1 cellular context compared by ENCODE assay signal in genomic region chr6:57317060-57317943, GRCh38.
TF ChIP-seq lines count a peak whose summit lies in the region.

TSS of gene PRIM2 (plus strand) at chr6:57317630. CDS start at chr6:57318446, 816 bp downstream.

TF ChIP-seq in HepG2, 621 proteins besides CTCF, POLR2A, EP300 and RAD21 (continued from another document and continues in another):
- 0 out of 2 replicates have a peak, but pooled peaks have one; percentile 40 for TF ChIP-seq HCFC1 (IDR thresholded peaks at IDR 0.05; ENCODE audit: low read depth, low read length)
- peak; percentile 2; the same call in 1 of the 2 replicates for TF ChIP-seq HMG20B (CRISPR knock-in tag; conservative IDR thresholded peaks at IDR 0.05)
- peak; percentile 77; the same call in 1 of the 2 replicates for TF ChIP-seq ZNF383 (CRISPR knock-in tag; IDR thresholded peaks at IDR 0.05; ENCODE audit: borderline replicate concordance)
- 0 out of 2 replicates have a peak, but pooled peaks have one; percentile 16 for TF ChIP-seq HIVEP1 (CRISPR knock-in tag; IDR thresholded peaks at IDR 0.05)
- TF ChIP-seq SRY (CRISPR knock-in tag; IDR thresholded peaks at IDR 0.05) = no peak
- peak; percentile 39; the same call in 1 of the 2 replicates for TF ChIP-seq ZBTB25 (CRISPR knock-in tag; IDR thresholded peaks at IDR 0.05)
- no peak; the same call in 1 of the 2 replicates for TF ChIP-seq ARNTL (CRISPR knock-in tag; IDR thresholded peaks at IDR 0.05)
- peak; percentile 79; the same call in 1 of the 2 replicates for TF ChIP-seq YEATS4 (CRISPR knock-in tag; IDR thresholded peaks at IDR 0.05; ENCODE audit: borderline replicate concordance)
- 0 out of 2 replicates have a peak, but pooled peaks have one; percentile 60 for TF ChIP-seq ZNF558 (CRISPR knock-in tag; IDR thresholded peaks at IDR 0.05; ENCODE audit: borderline replicate concordance)
- no peak for TF ChIP-seq CBX1 (IDR thresholded peaks at IDR 0.05; ENCODE audit: low read depth)
- no peak for TF ChIP-seq BCLAF1 (IDR thresholded peaks at IDR 0.05)
- TF ChIP-seq FOXM1 (CRISPR knock-in tag; IDR thresholded peaks at IDR 0.05) = 0 out of 2 replicates have a peak, but pooled peaks have one; percentile 54
- TF ChIP-seq ZNF329 (CRISPR knock-in tag; IDR thresholded peaks at IDR 0.05; ENCODE audit: low read depth) = peak; percentile 63; the same call in 1 of the 2 replicates
- no peak for TF ChIP-seq TCF7L2 (IDR thresholded peaks at IDR 0.05; ENCODE audit: low read depth, low read length)
- 0 out of 2 replicates have a peak, but pooled peaks have one; percentile 46 for TF ChIP-seq ARID2 (CRISPR knock-in tag; IDR thresholded peaks at IDR 0.05; ENCODE audit: borderline replicate concordance)
- TF ChIP-seq PHF21A (CRISPR knock-in tag; IDR thresholded peaks at IDR 0.05) = peak; percentile 36; the same call in 1 of the 2 replicates
- 0 out of 2 replicates have a peak, but pooled peaks have one; percentile 43 for TF ChIP-seq CHD2 (IDR thresholded peaks at IDR 0.05; ENCODE audit: low read depth, low read length)
- peak; percentile 64 for TF ChIP-seq ATF2 (CRISPR knock-in tag; IDR thresholded peaks at IDR 0.05)
- TF ChIP-seq RAD51 (IDR thresholded peaks at IDR 0.05; ENCODE audit: borderline replicate concordance) = no peak
- TF ChIP-seq DR1 (CRISPR knock-in tag; IDR thresholded peaks at IDR 0.05) = 0 out of 2 replicates have a peak, but pooled peaks have one; percentile 35
- TF ChIP-seq KLF15 (CRISPR knock-in tag; IDR thresholded peaks at IDR 0.05; ENCODE audit: borderline replicate concordance) = no peak; the same call in 1 of the 2 replicates
- TF ChIP-seq ZEB1 (IDR thresholded peaks at IDR 0.05; ENCODE audit: insufficient replicate concordance, low read depth) = peak; percentile 59
- TF ChIP-seq CREM (IDR thresholded peaks at IDR 0.05) = peak; percentile 69
- no peak for TF ChIP-seq CREM (CRISPR knock-in tag; IDR thresholded peaks at IDR 0.05)
- no peak; the same call in 1 of the 2 replicates for TF ChIP-seq NAIF1 (CRISPR knock-in tag; IDR thresholded peaks at IDR 0.05; ENCODE audit: borderline replicate concordance)
- TF ChIP-seq KDM2A (CRISPR knock-in tag; IDR thresholded peaks at IDR 0.05; ENCODE audit: borderline replicate concordance, low read depth) = peak; percentile 57
- TF ChIP-seq ZNF704 (CRISPR knock-in tag; IDR thresholded peaks at IDR 0.05; ENCODE audit: borderline replicate concordance) = peak; percentile 87; the same call in 1 of the 2 replicates
- TF ChIP-seq THAP9 (CRISPR knock-in tag; IDR thresholded peaks at IDR 0.05; ENCODE audit: borderline replicate concordance) = peak; percentile 58; the same call in 1 of the 2 replicates
- peak; percentile 29; the same call in 1 of the 2 replicates for TF ChIP-seq ZBTB46 (CRISPR knock-in tag; IDR thresholded peaks at IDR 0.05; ENCODE audit: borderline replicate concordance)
- TF ChIP-seq ZNF205 (CRISPR knock-in tag; IDR thresholded peaks at IDR 0.05) = peak; percentile 73; the same call in 1 of the 2 replicates
- no peak for TF ChIP-seq ZFP36 (IDR thresholded peaks at IDR 0.05; ENCODE audit: borderline replicate concordance, low read depth, low read length, partially characterized antibody)
- TF ChIP-seq ASH2L (IDR thresholded peaks at IDR 0.05; ENCODE audit: insufficient read length, low read depth, low read length) = peak; percentile 2
- TF ChIP-seq ETV5 (CRISPR knock-in tag; IDR thresholded peaks at IDR 0.05; ENCODE audit: borderline replicate concordance) = peak; percentile 76; the same call in 1 of the 2 replicates
- no peak; the same call in 1 of the 2 replicates for TF ChIP-seq KDM4B (CRISPR knock-in tag; IDR thresholded peaks at IDR 0.05)
- peak; percentile 52; the same call in 1 of the 2 replicates for TF ChIP-seq ZNF777 (CRISPR knock-in tag; IDR thresholded peaks at IDR 0.05)
- peak; percentile 62; the same call in 1 of the 2 replicates for TF ChIP-seq TARDBP (CRISPR knock-in tag; IDR thresholded peaks at IDR 0.05)
- no peak for TF ChIP-seq ZNF430 (CRISPR knock-in tag; IDR thresholded peaks at IDR 0.05)
- no peak for TF ChIP-seq ZNF703 (CRISPR knock-in tag; IDR thresholded peaks at IDR 0.05; ENCODE audit: borderline replicate concordance)
- TF ChIP-seq ZNF18 (CRISPR knock-in tag; IDR thresholded peaks at IDR 0.05; ENCODE audit: insufficient replicate concordance) = peak; percentile 85
- 0 out of 2 replicates have a peak, but pooled peaks have one; percentile 54 for TF ChIP-seq ZNF543 (CRISPR knock-in tag; IDR thresholded peaks at IDR 0.05)
- peak; percentile 17; the same call in 1 of the 2 replicates for TF ChIP-seq GTF3A (CRISPR knock-in tag; conservative IDR thresholded peaks at IDR 0.05)
